ENCODE assay signal across 2 cellular contexts in the genomic region with DNA sequence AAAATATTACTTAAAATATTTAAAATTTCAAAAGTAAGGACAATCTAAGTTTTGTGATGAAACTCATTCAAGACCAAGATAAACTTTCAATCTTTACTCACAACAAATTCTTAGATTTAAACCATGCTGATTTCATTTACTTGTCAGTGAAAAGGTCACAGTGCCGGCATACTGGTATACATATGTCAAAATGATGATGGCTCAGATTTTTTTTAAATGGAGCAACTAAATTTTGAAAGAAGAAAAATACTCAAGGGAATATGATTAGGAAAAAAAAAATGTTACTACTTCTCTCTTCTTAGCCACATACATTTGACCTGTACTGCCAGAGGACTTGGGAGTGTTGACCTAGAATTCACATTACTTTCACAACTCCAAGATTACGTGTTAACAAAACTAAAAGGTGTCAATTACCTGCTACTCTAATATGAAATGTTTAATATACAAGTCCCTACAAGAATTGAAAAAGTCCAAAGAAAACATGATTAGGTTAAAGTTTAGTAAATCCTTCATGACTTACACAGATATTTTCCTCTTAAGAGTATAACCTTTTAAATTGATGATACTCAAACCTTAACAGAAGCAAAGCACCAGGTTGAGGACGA.
TF ChIP-seq lines count a peak whose summit lies in the region.

No MANE protein-coding gene starts in this region.

TF ChIP-seq in HCT116, 20 proteins besides CTCF, POLR2A, EP300 and RAD21:
- TF ChIP-seq SRF (IDR thresholded peaks at IDR 0.05; ENCODE audit: low read depth) (no peak), SP1 (IDR thresholded peaks at IDR 0.05; ENCODE audit: low read depth) (no peak), CEBPB (IDR thresholded peaks at IDR 0.05; ENCODE audit: low read depth) (no peak), EZH2 (IDR thresholded peaks at IDR 0.05) (no peak), FOSL1 (IDR thresholded peaks at IDR 0.05; ENCODE audit: low read depth) (no peak), YY1 (IDR thresholded peaks at IDR 0.05; ENCODE audit: extremely low read depth, insufficient replicate concordance, low read depth, low read length) (no peak), ELF1 (IDR thresholded peaks at IDR 0.05; ENCODE audit: borderline replicate concordance, low read depth) (no peak), SIN3A (IDR thresholded peaks at IDR 0.05; ENCODE audit: low read depth) (no peak)
- TF ChIP-seq, protein P1, sequence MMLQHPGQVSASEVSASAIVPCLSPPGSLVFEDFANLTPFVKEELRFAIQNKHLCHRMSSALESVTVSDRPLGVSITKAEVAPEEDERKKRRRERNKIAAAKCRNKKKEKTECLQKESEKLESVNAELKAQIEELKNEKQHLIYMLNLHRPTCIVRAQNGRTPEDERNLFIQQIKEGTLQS (IDR thresholded peaks at IDR 0.05): no peak

TF ChIP-seq in GM12878, 131 proteins besides CTCF, POLR2A, EP300 and RAD21:
- no peak for TF ChIP-seq ZBED1 (IDR thresholded peaks at IDR 0.05; ENCODE audit: borderline replicate concordance)
- TF ChIP-seq RAD51 (IDR thresholded peaks at IDR 0.05): no peak
- TF ChIP-seq POLR2AphosphoS5 (IDR thresholded peaks at IDR 0.05; ENCODE audit: low read length): no peak
- TF ChIP-seq NFXL1 (IDR thresholded peaks at IDR 0.05; ENCODE audit: borderline replicate concordance): no peak
- TF ChIP-seq CEBPB (IDR thresholded peaks at IDR 0.05; ENCODE audit: borderline replicate concordance in 1 of 2, low read depth in 2 of 2, low read length in 2 of 2): no peak
- no peak for TF ChIP-seq TAF1 (IDR thresholded peaks at IDR 0.05; ENCODE audit: borderline replicate concordance, low read depth, low read length)
- no peak for TF ChIP-seq DPF2 (IDR thresholded peaks at IDR 0.05)
- TF ChIP-seq ZNF384 (IDR thresholded peaks at IDR 0.05; ENCODE audit: borderline replicate concordance, low read depth, low read length): no peak
- TF ChIP-seq FOXK2 (IDR thresholded peaks at IDR 0.05): no peak
- no peak for TF ChIP-seq NR2C1 (IDR thresholded peaks at IDR 0.05)
- no peak for TF ChIP-seq EGR1 (IDR thresholded peaks at IDR 0.05; ENCODE audit: borderline replicate concordance in 1 of 2, low read depth in 2 of 2, low read length in 2 of 2)
- no peak for TF ChIP-seq SRF (IDR thresholded peaks at IDR 0.05; ENCODE audit: low read depth in 2 of 2, low read length in 2 of 2)
- TF ChIP-seq HCFC1 (IDR thresholded peaks at IDR 0.05; ENCODE audit: low read length): no peak
- no peak for TF ChIP-seq PAX5 (IDR thresholded peaks at IDR 0.05; ENCODE audit: borderline replicate concordance, low read depth, low read length)
- TF ChIP-seq SIN3A (IDR thresholded peaks at IDR 0.05; ENCODE audit: low read depth, low read length): no peak
- no peak for TF ChIP-seq YBX1 (IDR thresholded peaks at IDR 0.05)
- no peak for TF ChIP-seq CBX3 (IDR thresholded peaks at IDR 0.05; ENCODE audit: borderline replicate concordance, low read depth)
- TF ChIP-seq, protein P2, sequence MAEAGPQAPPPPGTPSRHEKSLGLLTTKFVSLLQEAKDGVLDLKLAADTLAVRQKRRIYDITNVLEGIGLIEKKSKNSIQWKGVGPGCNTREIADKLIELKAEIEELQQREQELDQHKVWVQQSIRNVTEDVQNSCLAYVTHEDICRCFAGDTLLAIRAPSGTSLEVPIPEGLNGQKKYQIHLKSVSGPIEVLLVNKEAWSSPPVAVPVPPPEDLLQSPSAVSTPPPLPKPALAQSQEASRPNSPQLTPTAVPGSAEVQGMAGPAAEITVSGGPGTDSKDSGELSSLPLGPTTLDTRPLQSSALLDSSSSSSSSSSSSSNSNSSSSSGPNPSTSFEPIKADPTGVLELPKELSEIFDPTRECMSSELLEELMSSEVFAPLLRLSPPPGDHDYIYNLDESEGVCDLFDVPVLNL (IDR thresholded peaks at IDR 0.05; ENCODE audit: low read depth, low read length): no peak
TF ChIP-seq in GM12878: peak in this region for 0.
